9 cellular contexts compared by ENCODE assay signal in genomic region chr2:86622878-86623548, GRCh38. TPM values are rescaled to one million over a fixed set of nuclear protein-coding genes. Genes with fewer than 3 reads are reported as not detected.
DNase-seq lines count a peak whose midpoint lies in the region; ATAC-seq, FAIRE-seq and TF ChIP-seq lines count a peak whose summit lies in the region.
"Had no signal": no experiment of that assay in that cellular context is flagged by ENCODE, and none has a peak within 500 bp of the region (broad histone marks: within the 10 kb centered on the region; RNA-seq: fewer than 3 reads in every experiment).

No MANE protein-coding gene starts in this region.

- H3K27me3 ChIP-seq in DND-41 (ENCODE audit: insufficient read depth, low read length, poor library complexity), result no peaks in the 10 kb centered on the region
- H3K27me3 ChIP-seq in breast epithelium, result no peaks in the 10 kb centered on the region

- peak overlapping the region; percentile 83 for H3K4me2 ChIP-seq in DND-41 (ENCODE audit: insufficient read depth, low read length)

- H3K9ac ChIP-seq in DND-41 (ENCODE audit: low read depth, low read length), result peak overlapping the region; percentile 89

- ATAC-seq in DND-41 (ENCODE audit: insufficient read depth, low read depth), result peak; percentile 18
- ATAC-seq in GM21447 (IDR thresholded peaks at IDR 0.05; ENCODE audit: unreplicated experiment), result peak; percentile 37

- H3K36me3 ChIP-seq in DND-41 (ENCODE audit: insufficient read depth, low read length) (peaks cover 21% of the 10 kb centered on the region), breast epithelium (no peaks in the 10 kb centered on the region)

- peak; percentile 48 for DNase-seq in DND-41
- DNase-seq in HTR-8/SVneo (ENCODE audit: insufficient read length, low spot score), result peak; percentile 33
- peak; percentile 82 for DNase-seq in UCSD-AML1 (lab: John Stamatoyannopoulos, UW; ENCODE audit: unreplicated experiment)
- peak in 1 of 2 donors; percentile 58 for DNase-seq in breast epithelium (ENCODE audit: low spot score in 2 of 2)
- DNase-seq in kidney glomerular epithelial cell (lab: John Stamatoyannopoulos, UW), result peak; percentile 40
- DNase-seq in stimulated activated CD4-positive, alpha-beta T cell treated with anti-CD3 and anti-CD28 coated beads, Interleukin-1b, Interleukin-23, amount 100 ng/mL, for 1 hour (ENCODE audit: low read depth in 2 of 2), result peak; percentile 1 to 27
- DNase-seq in NCI-H2196 (lab: John Stamatoyannopoulos, UW; ENCODE audit: unreplicated experiment), result no peak

- H3K4me3 ChIP-seq in DND-41 (ENCODE audit: low read depth in 1 of 2, low read length in 2 of 2), result peak overlapping the region; percentile 88 to 89
- H3K4me3 ChIP-seq in breast epithelium, result peak overlapping the region; percentile 75 to 92 (median 85)

- no peaks in the 10 kb centered on the region for H3K9me3 ChIP-seq in DND-41 (ENCODE audit: insufficient read depth, low read length, severe bottlenecking)
- H3K9me3 ChIP-seq in breast epithelium, result no peaks in the 10 kb centered on the region

- peaks cover 52% of the 10 kb centered on the region for H3K79me2 ChIP-seq in DND-41 (ENCODE audit: insufficient read depth, low read length)

- H4K20me1 ChIP-seq in DND-41 (ENCODE audit: insufficient read depth, low read length), result peaks cover 19% of the 10 kb centered on the region

- no peak for FAIRE-seq in HTR-8/SVneo (lab: Jason Lieb, UNC)
- FAIRE-seq: endometrium had no signal

- TF ChIP-seq CTCF in DND-41 (IDR thresholded peaks at IDR 0.05; ENCODE audit: borderline replicate concordance, extremely low read depth, low read length, poor library complexity, severe bottlenecking), result no peak
- TF ChIP-seq CTCF in breast epithelium (IDR thresholded peaks at IDR 0.05), result no peak

- peak overlapping the region; percentile 89 for H2AFZ ChIP-seq in DND-41 (ENCODE audit: low read depth, low read length)

- TF ChIP-seq POLR2A in breast epithelium (IDR thresholded peaks at IDR 0.05), result no peak

- peak overlapping the region; percentile 81 for H3K27ac ChIP-seq in DND-41 (ENCODE audit: low read length)
- H3K27ac ChIP-seq in breast epithelium, result peak overlapping the region; percentile 99 to 100

- intact Hi-C loops in breast epithelium (cut with DNase I; ENCODE audit: low total_unique reads), result no loop called here

- H3K4me1 ChIP-seq in DND-41 (ENCODE audit: insufficient read depth, low read length) (peaks cover 30% of the 10 kb centered on the region), breast epithelium (peaks cover 0 to 7% of the 10 kb centered on the region in 2 donors)

RNA-seq across cellular contexts. Expression of gene RNF103, which starts 0.7 kb away (rescaled TPM):
- total RNA-seq in breast epithelium, result 10 to 100 TPM; 35.4 to 60.3 (median 37.4) TPM

RNA-seq across cellular contexts. Expression of gene CHMP3, which starts 59.8 kb away (rescaled TPM):
- total RNA-seq in breast epithelium, result 100 to 1,000 TPM in 1 of 3 donors, 10 to 100 TPM in 2; 77.7 to 202 (median 97.3) TPM
